In genomic region chr22:27593378-27593777, GRCh38 we compare ENCODE assay signal across 24 cellular contexts.
A peak's percentile ranks its signal among the peaks of the same experiment; 100 is the strongest.
DNase-seq lines count a peak whose midpoint lies in the region; FAIRE-seq and TF ChIP-seq lines count a peak whose summit lies in the region.
"Had no signal": no experiment of that assay in that cellular context is flagged by ENCODE, and none has a peak within 500 bp of the region (broad histone marks: within the 10 kb centered on the region; RNA-seq: fewer than 3 reads in every experiment).

No MANE protein-coding gene starts in this region.

- no peak overlapping the region for H3K56ac ChIP-seq in H1 (replicated peaks; ENCODE audit: insufficient read length, low read depth, low read length)

- H2AFZ ChIP-seq in H1 (ENCODE audit: low read length) (no peak overlapping the region), neural progenitor cell (replicated peaks) (no peak overlapping the region), trophoblast cell (ENCODE audit: insufficient read depth, low read length, poor library complexity) (no peak overlapping the region)
- H2AFZ ChIP-seq: GM23248 had no signal

- no peak overlapping the region for H3K4me3 Mint-ChIP-seq in neural progenitor cell
- H3K4me3 Mint-ChIP-seq: CD14-positive monocyte; CD4-positive, alpha-beta T cell; CD8-positive, alpha-beta memory T cell; H9; HFFc6 had no signal

- H4K20me1 ChIP-seq in BLaER1 (no peaks in the 10 kb centered on the region), H1 (replicated peaks in 1 of 2; ENCODE audit: control insufficient read depth in 1 of 2, insufficient read depth in 2 of 2, low read length in 2 of 2) (peaks cover 0 to 3% of the 10 kb centered on the region in 2 experiments), neural progenitor cell (ENCODE audit: low read depth) (no peaks in the 10 kb centered on the region)

- H3K79me1 ChIP-seq in H1 (ENCODE audit: low read depth, low read length) = no peaks in the 10 kb centered on the region
- no peaks in the 10 kb centered on the region for H3K79me1 ChIP-seq in trophoblast cell (ENCODE audit: low read length)

- TF ChIP-seq RAD21 in H1 (IDR thresholded peaks at IDR 0.05 in 1 of 2, conservative IDR thresholded peaks at IDR 0.05 in 1 of 2; ENCODE audit: low read depth in 2 of 2, low read length in 2 of 2) = no peak

- no peak for TF ChIP-seq POLR2A in H1 (IDR thresholded peaks at IDR 0.05; ENCODE audit: control extremely low read depth in 1 of 2, low read depth in 2 of 2, low read length in 2 of 2)

- H4K5ac ChIP-seq in H1 (ENCODE audit: insufficient read length, low read depth, low read length) = no peak overlapping the region

- H3K23me2 ChIP-seq in H1 (ENCODE audit: low read depth, low read length) = peaks cover 6% of the 10 kb centered on the region; the same call in 1 of the 2 replicates

- H4K8ac ChIP-seq in H1 (ENCODE audit: extremely low read depth, insufficient read depth, low read length) (no peak overlapping the region), trophoblast cell (ENCODE audit: low read depth, low read length) (no peak overlapping the region)

- H2BK20ac ChIP-seq in H1 (ENCODE audit: low read length) = no peak overlapping the region

- H3K18ac ChIP-seq in H1 (ENCODE audit: extremely low read depth, low read length) = no peak overlapping the region
- H3K18ac ChIP-seq in trophoblast cell (ENCODE audit: low read length) = no peak overlapping the region

- H4K91ac ChIP-seq in H1 (replicated peaks; ENCODE audit: insufficient read length, low read length) (no peak overlapping the region), trophoblast cell (ENCODE audit: low read depth, low read length) (no peak overlapping the region)

- H3K9me3 ChIP-seq in BLaER1 (no peaks in the 10 kb centered on the region), H1 (ENCODE audit: insufficient read depth in 2 of 2, low read depth in 1 of 2, low read length in 1 of 2) (no peaks in the 10 kb centered on the region), neural progenitor cell (ENCODE audit: low read depth) (no peaks in the 10 kb centered on the region), trophoblast cell (ENCODE audit: insufficient read depth, low read depth, low read length) (no peaks in the 10 kb centered on the region)
- H3K9me3 ChIP-seq: A549 had no signal

- H3K27me3 ChIP-seq in BLaER1 (no peaks in the 10 kb centered on the region), H1 (replicated peaks in 1 of 4; ENCODE audit: control insufficient read depth in 3 of 4, extremely low read depth in 1 of 4, insufficient read depth in 3 of 4, low read length in 3 of 4) (no peaks in the 10 kb centered on the region), neural progenitor cell (no peaks in the 10 kb centered on the region), trophoblast cell (ENCODE audit: insufficient read depth, low read length) (no peaks in the 10 kb centered on the region)
- H3K27me3 ChIP-seq: BE2C had no signal

- peaks cover 2% of the 10 kb centered on the region for H3K36me3 Mint-ChIP-seq in neural progenitor cell
- H3K36me3 Mint-ChIP-seq: CD14-positive monocyte; CD8-positive, alpha-beta memory T cell had no signal

- H3K4me1 ChIP-seq in BLaER1 = peaks cover 59% of the 10 kb centered on the region
- H3K4me1 ChIP-seq in H1 (replicated peaks in 1 of 4; ENCODE audit: control insufficient read depth in 3 of 4, insufficient read depth in 4 of 4, low read length in 3 of 4) = no peaks in the 10 kb centered on the region
- peaks cover 6% of the 10 kb centered on the region for H3K4me1 ChIP-seq in neural progenitor cell
- H3K4me1 ChIP-seq in trophoblast cell (ENCODE audit: control insufficient read depth in 1 of 2, insufficient read depth in 2 of 2, low read length in 2 of 2) = peaks cover 3 to 10% of the 10 kb centered on the region in 2 experiments
- H3K4me1 ChIP-seq: A549, BE2C had no signal

- CTCF ChIA-PET in H1 (lab: Charles Lee; ENCODE audit: partially characterized antibody) (no interaction called here), HEK293T (lab: Yijun Ruan, JAX) (no interaction called here)

- no peak for FAIRE-seq in H1 (lab: Jason Lieb, UNC)
- FAIRE-seq: A549, D721Med, GM12878, GM19239 had no signal

- H4K12ac ChIP-seq in trophoblast cell (ENCODE audit: low read depth, low read length) = no peak overlapping the region

- no peak overlapping the region for H2BK5ac ChIP-seq in H1 (ENCODE audit: low read depth, low read length)
- no peak overlapping the region for H2BK5ac ChIP-seq in trophoblast cell (ENCODE audit: low read depth, low read length, poor library complexity)

- H3K79me2 ChIP-seq in H1 (ENCODE audit: control insufficient read depth in 1 of 2, insufficient read depth in 2 of 2, low read length in 2 of 2) = no peaks in the 10 kb centered on the region
- H3K79me2 ChIP-seq in neural progenitor cell (ENCODE audit: low read depth) = no peaks in the 10 kb centered on the region
- H3K79me2 ChIP-seq in trophoblast cell (ENCODE audit: control insufficient read depth, insufficient read depth, low read length, poor library complexity) = no peaks in the 10 kb centered on the region

- H3K9ac ChIP-seq in BLaER1 (no peak overlapping the region), H1 (replicated peaks in 1 of 4; ENCODE audit: extremely low read depth in 1 of 4, low read depth in 3 of 4, low read length in 3 of 4) (no peak overlapping the region; a peak in 1 of 7 replicates), neural progenitor cell (no peak overlapping the region), trophoblast cell (ENCODE audit: low read length) (no peak overlapping the region)
- H3K9ac ChIP-seq: GM23248 had no signal

- no peaks in the 10 kb centered on the region for H3K4me1 Mint-ChIP-seq in neural progenitor cell
- H3K4me1 Mint-ChIP-seq: CD8-positive, alpha-beta memory T cell had no signal

- no peak for TF ChIP-seq EP300 in H1 (IDR thresholded peaks at IDR 0.05; ENCODE audit: borderline replicate concordance in 1 of 2, low read depth in 2 of 2, low read length in 2 of 2)

- H3K14ac ChIP-seq in H1 (ENCODE audit: insufficient read length) (no peak overlapping the region), trophoblast cell (ENCODE audit: low read length) (no peak overlapping the region)

- no peaks in the 10 kb centered on the region for H3K36me3 ChIP-seq in BLaER1
- no peaks in the 10 kb centered on the region for H3K36me3 ChIP-seq in H1 (ENCODE audit: control insufficient read depth in 2 of 4, insufficient read depth in 4 of 4, low read length in 3 of 4)
- H3K36me3 ChIP-seq in neural progenitor cell = no peaks in the 10 kb centered on the region
- no peaks in the 10 kb centered on the region for H3K36me3 ChIP-seq in trophoblast cell (ENCODE audit: control insufficient read depth in 1 of 2, insufficient read depth in 2 of 2, low read length in 2 of 2)
- H3K36me3 ChIP-seq: BE2C had no signal

- H3K27ac ChIP-seq in BLaER1 = 0 out of 2 replicates have a peak overlapping the region, but pooled peaks have one; percentile 8
- no peak overlapping the region for H3K27ac ChIP-seq in H1 (ENCODE audit: low read depth, low read length)
- H3K27ac ChIP-seq in neural progenitor cell = no peak overlapping the region
- H3K27ac ChIP-seq in trophoblast cell (ENCODE audit: low read depth, low read length) = no peak overlapping the region
- H3K27ac ChIP-seq: A549, GM23248 had no signal

- no peak overlapping the region for H3K4ac ChIP-seq in H1 (replicated peaks; ENCODE audit: insufficient read length, low read depth, low read length)
- H3K4ac ChIP-seq in trophoblast cell (ENCODE audit: low read depth, low read length) = no peak overlapping the region

- H2AK5ac ChIP-seq in H1 (ENCODE audit: low read depth, low read length) (0 out of 2 replicates have a peak overlapping the region, but pooled peaks have one; percentile 57), trophoblast cell (ENCODE audit: low read length) (no peak overlapping the region)

- peaks cover 3% of the 10 kb centered on the region for H3F3A ChIP-seq in neural progenitor cell (ENCODE audit: low read depth)

- peaks cover 21% of the 10 kb centered on the region for H3K27me3 Mint-ChIP-seq in neural progenitor cell (ENCODE audit: insufficient read depth, low read depth)

- H3K4me2 ChIP-seq in BLaER1 = peak overlapping the region; percentile 93
- H3K4me2 ChIP-seq in H1 (ENCODE audit: insufficient read depth in 1 of 2, low read depth in 2 of 2, low read length in 2 of 2) = no peak overlapping the region
- no peak overlapping the region for H3K4me2 ChIP-seq in neural progenitor cell
- H3K4me2 ChIP-seq in trophoblast cell (ENCODE audit: low read length) = no peak overlapping the region
- H3K4me2 ChIP-seq: A549 had no signal

- no peak overlapping the region for H2BK12ac ChIP-seq in H1 (ENCODE audit: low read depth, low read length)
- H2BK12ac ChIP-seq in trophoblast cell (ENCODE audit: low read length) = no peak overlapping the region

- DNase-seq in H1 (ENCODE audit: low read depth in 1 of 2, low spot score in 2 of 2) (no peak), neural progenitor cell (ENCODE audit: low spot score) (no peak), trophoblast cell (no peak), HEK293T (ENCODE audit: extremely low spot score) (no peak)
- no peak for DNase-seq in activated effector memory CD4-positive, alpha-beta T cell treated with anti-CD3 and anti-CD28 coated beads, Interleukin-2, amount 50 U/mL, for 16 hours
- DNase-seq in NK-92 treated with Interleukin-12 subunit alpha and Interleukin-12 subunit beta, amount 100 ng/mL, for 24 hours (lab: John Stamatoyannopoulos, UW) = no peak
- DNase-seq: 8988T; ACHN; AML-193; BE2C; CD4-positive, alpha-beta T cell; CD8-positive, alpha-beta memory T cell; DMS 273 treated with DMSO at 0.1 percent for 48 hours; DMS79; EL; GM23248; H9; HFFc6 had no signal

- no peak overlapping the region for H2BK15ac ChIP-seq in H1 (ENCODE audit: low read length)

- no peak overlapping the region for H3K4me3 ChIP-seq in BLaER1
- H3K4me3 ChIP-seq in H1 (ENCODE audit: extremely low read depth in 1 of 4, insufficient read depth in 2 of 4, low read depth in 3 of 4, low read length in 4 of 4) = no peak overlapping the region
- no peak overlapping the region for H3K4me3 ChIP-seq in neural progenitor cell
- H3K4me3 ChIP-seq in trophoblast cell (ENCODE audit: low read depth, low read length) = peak overlapping the region; percentile 32
- H3K4me3 ChIP-seq: A549, GM12878, GM23248 had no signal

- 85% methylated on average over 2 of the region's 2 CpGs; no CpG with 5 or more reads in 1 of the 2 experiments for WGBS in H1 (ENCODE audit: extremely low coverage in 1 of 2, insufficient coverage in 1 of 2, insufficient read length in 1 of 2, insufficient replicate concordance in 2 of 2, low coverage in 1 of 2, low lambda C conversion rate in 2 of 2, missing lambda C conversion rate in 1 of 2), 2 experiments
- WGBS in trophoblast cell (ENCODE audit: extremely low coverage, insufficient coverage, insufficient read length) = no CpG with 5 or more reads among the region's 2 CpGs

- POLR2A ChIA-PET in H1 (lab: Charles Lee; ENCODE audit: partially characterized antibody) = interaction anchor here (0.6 kb wide), 1 partner anchor 12 kb away, joined by 3 read pairs; no protein-coding TSS in a partner anchor
- POLR2A ChIA-PET in HEK293T (lab: Yijun Ruan, JAX) = interaction anchor here (0.6 kb wide), 1 partner anchor 281 kb away, joined by 3 read pairs; no protein-coding TSS in a partner anchor

- peak overlapping the region; percentile 57 for H3K27ac Mint-ChIP-seq in neural progenitor cell
- H3K27ac Mint-ChIP-seq: CD14-positive monocyte; CD4-positive, alpha-beta T cell; CD8-positive, alpha-beta memory T cell; H9; HFFc6 had no signal

- no peaks in the 10 kb centered on the region for H3K9me3 Mint-ChIP-seq in neural progenitor cell
- H3K9me3 Mint-ChIP-seq: CD4-positive, alpha-beta T cell; H9; HFFc6 had no signal

- H2BK120ac ChIP-seq in H1 (replicated peaks; ENCODE audit: low read depth, low read length) = no peak overlapping the region
- H2BK120ac ChIP-seq in trophoblast cell (ENCODE audit: insufficient read depth, low read length, poor library complexity) = no peak overlapping the region

- TF ChIP-seq CTCF in H1 (IDR thresholded peaks at IDR 0.05; ENCODE audit: control extremely low read depth in 1 of 3, insufficient read depth in 1 of 3, low read depth in 1 of 3, low read length in 3 of 3) = no peak
- no peak for TF ChIP-seq CTCF in neural progenitor cell (IDR thresholded peaks at IDR 0.05)

- H3K23ac ChIP-seq in H1 (ENCODE audit: insufficient read length) (no peak overlapping the region), trophoblast cell (ENCODE audit: low read length) (no peak overlapping the region)
